8 cellular contexts compared by ENCODE assay signal in genomic region chr5:145936401-145937131, GRCh38. TPM values are rescaled to one million over a fixed set of nuclear protein-coding genes. Genes with fewer than 3 reads are reported as not detected.
DNase-seq lines count a peak whose midpoint lies in the region; ATAC-seq and TF ChIP-seq lines count a peak whose summit lies in the region.

TSS of gene SH3RF2 (plus strand) at chr5:145936578. CDS start at chr5:145937929, 1,351 bp downstream.

- no peak for TF ChIP-seq CTCF in GM23338 (conservative IDR thresholded peaks at IDR 0.05; ENCODE audit: low read depth in 2 of 2)

- H3K36me3 ChIP-seq in GM23338 (ENCODE audit: insufficient read depth) (no peaks in the 10 kb centered on the region), NT2/D1 (ENCODE audit: insufficient read depth, insufficient read length, low read length) (no peaks in the 10 kb centered on the region)

- in situ Hi-C loops in T47D (cut with HindIII; ENCODE audit: low pct_unique_long_range_greater_than_20kb, low sequenced_read_pairs) = no loop called here

- DNase-seq in GM23338 (ENCODE audit: low spot score) (peak; percentile 96), NT2/D1 (ENCODE audit: low read depth, low spot score) (peak; percentile 84), T47D (ENCODE audit: low read depth in 1 of 2, low spot score in 1 of 2) (peak; percentile 73 to 85), iris pigment epithelial cell (ENCODE audit: low read depth) (peak; percentile 82), inferior parietal cortex (ENCODE audit: extremely low spot score) (no peak)
- DNase-seq in stimulated activated CD4-positive, alpha-beta T cell treated with anti-CD3 and anti-CD28 coated beads, Interleukin-2, amount 100 ng/mL, for 48 hours = peak; percentile 12 to 30

- peaks cover 52% of the 10 kb centered on the region for H3K4me1 Mint-ChIP-seq in GM23338

- H3K27ac Mint-ChIP-seq in GM23338 = peak within 1 kb of the TSS; percentile 86

- H3K4me3 ChIP-seq in GM23338 (peak within 1 kb of the TSS; percentile 51), NT2/D1 (ENCODE audit: insufficient read length, low read depth) (peak within 1 kb of the TSS; percentile 39)

- no peaks in the 10 kb centered on the region for H3K9me2 ChIP-seq in GM23338 (ENCODE audit: insufficient read depth)

- no peaks in the 10 kb centered on the region for H3K36me3 Mint-ChIP-seq in GM23338 (ENCODE audit: low read depth)

- peak within 1 kb of the TSS; percentile 95; the same call in 1 of the 2 replicates for H2AFZ ChIP-seq in GM23338

- no peaks in the 10 kb centered on the region for H3F3A ChIP-seq in GM23338 (replicated peaks; ENCODE audit: low read depth)

- H3K9me3 ChIP-seq in NT2/D1 (ENCODE audit: insufficient read depth, low read length) = no peaks in the 10 kb centered on the region

- no peaks in the 10 kb centered on the region for H3K9me3 Mint-ChIP-seq in GM23338

- H3K79me2 ChIP-seq in GM23338 (replicated peaks; ENCODE audit: insufficient read depth) = no peaks in the 10 kb centered on the region

- H3K4me2 ChIP-seq in GM23338 = peak within 1 kb of the TSS; percentile 77

- H3K27me3 Mint-ChIP-seq in GM23338 (ENCODE audit: insufficient read depth, low read depth, poor library complexity) = peaks cover 5% of the 10 kb centered on the region

- ATAC-seq in GM23338 (peak; percentile 92), HG03139 (IDR thresholded peaks at IDR 0.05; ENCODE audit: unreplicated experiment) (no peak), HG03439 (IDR thresholded peaks at IDR 0.05; ENCODE audit: unreplicated experiment) (no peak)

- H3K9ac ChIP-seq in NT2/D1 (ENCODE audit: insufficient read length, low read depth) = peak within 1 kb of the TSS; percentile 79

- H3K27me3 ChIP-seq in GM23338 (ENCODE audit: insufficient read depth) = peaks cover 7% of the 10 kb centered on the region; the same call in 1 of the 2 replicates
- H3K27me3 ChIP-seq in NT2/D1 (ENCODE audit: insufficient read depth, insufficient read length) = no peaks in the 10 kb centered on the region

- H3K4me3 Mint-ChIP-seq in GM23338 = peak within 1 kb of the TSS; percentile 64

- H3K27ac ChIP-seq in GM23338 (ENCODE audit: low read depth) = 0 out of 2 replicates have a peak within 1 kb of the TSS, but pooled peaks have one; percentile 12

- no peaks in the 10 kb centered on the region for H4K20me1 ChIP-seq in GM23338 (replicated peaks; ENCODE audit: insufficient read depth)

- H3K4me1 ChIP-seq in GM23338 (ENCODE audit: insufficient read depth) = peaks cover 32% of the 10 kb centered on the region
- peaks cover 3% of the 10 kb centered on the region for H3K4me1 ChIP-seq in NT2/D1 (ENCODE audit: insufficient read depth, insufficient read length)

TF ChIP-seq in GM23338, 12 proteins besides CTCF, POLR2A, EP300 and RAD21:
- TF ChIP-seq ZNF462 (CRISPR knock-in tag; IDR thresholded peaks at IDR 0.05) (0 out of 2 replicates have a peak, but pooled peaks have one; percentile 5), POLR2AphosphoS5 (IDR thresholded peaks at IDR 0.05; ENCODE audit: low read depth) (peak; percentile 89), CREB1 (CRISPR knock-in tag; IDR thresholded peaks at IDR 0.05; ENCODE audit: low read depth) (peak; percentile 57), REST (IDR thresholded peaks at IDR 0.05; ENCODE audit: unreplicated experiment) (no peak), EZH2 (IDR thresholded peaks at IDR 0.05; ENCODE audit: low read depth, unreplicated experiment) (no peak), NANOG (IDR thresholded peaks at IDR 0.05; ENCODE audit: borderline replicate concordance) (peak; percentile 41; the same call in 1 of the 2 replicates)
TF ChIP-seq in GM23338: peak in this region for 4.

RNA-seq across cellular contexts. Expression of gene SH3RF2, which starts in this region (rescaled TPM):
- 1.1 and 2.4 TPM in 2 replicates for total RNA-seq in GM23338 (2014; rRNA removed; shearing (Covaris generic))
- polyA plus RNA-seq in GM23338 (2016; fragmentation: Nextera tagmentation; extraction: Ambion mirVana) = 0.80 and 1.7 TPM in 2 replicates
